ENCODE assay signal across 30 cellular contexts in genomic region chr20:38296433-38296832, GRCh38. TPM values are rescaled to one million over a fixed set of nuclear protein-coding genes. Genes with fewer than 3 reads are reported as not detected.
"Had no signal": no experiment of that assay in that cellular context is flagged by ENCODE, and none has a peak within 500 bp of the region (broad histone marks: within the 10 kb centered on the region; RNA-seq: fewer than 3 reads in every experiment).

No MANE protein-coding gene starts in this region.

- H3K9ac ChIP-seq: parathyroid adenoma had no signal

- H3K79me2 ChIP-seq: parathyroid adenoma had no signal

- H3K36me3 ChIP-seq: brain microvascular endothelial cell, esophagus muscularis mucosa, gastrocnemius medialis, left lung, stomach, suprapubic skin, transverse colon had no signal

- H2AFZ ChIP-seq: parathyroid adenoma had no signal

- H3K27me3 ChIP-seq: brain microvascular endothelial cell, gastrocnemius medialis, suprapubic skin had no signal

- ATAC-seq: activated CD4-positive, alpha-beta T cell treated with anti-CD3 and anti-CD28 coated beads for 36 hours; activated naive CD4-positive, alpha-beta T cell treated with anti-CD3 and anti-CD28 coated beads, Interleukin-2, amount 50 U/mL, for 72 hours; activated T-helper 17 cell treated with anti-CD3 and anti-CD28 coated beads, Interleukin-2, amount 50 U/mL, for 72 hours; gastrocnemius medialis; left lung; naive thymus-derived CD8-positive, alpha-beta T cell; right cardiac atrium; stimulated activated memory B cell treated with anti-CD40 and anti-IgM and Interleukin-4, amounts not matched to agents 10 μg/mL and 1 μg/mL and 100 μg/mL, for 72 hours had no signal

- H3K4me3 ChIP-seq: esophagus muscularis mucosa, gastrocnemius medialis, left lung, stomach, suprapubic skin, transverse colon had no signal

- H3K27ac ChIP-seq: brain microvascular endothelial cell, esophagus muscularis mucosa, gastrocnemius medialis, parathyroid adenoma, stomach, suprapubic skin, transverse colon had no signal

- H3K9me3 ChIP-seq: esophagus muscularis mucosa, gastrocnemius medialis, left lung, stomach, suprapubic skin, transverse colon had no signal

- FAIRE-seq: colon, small intestine, urothelium cell line had no signal

- DNase-seq: activated B cell treated with CpG ODN at 0.5 μM for 24 hours; activated CD4-positive, alpha-beta T cell treated with anti-CD3 and anti-CD28 coated beads for 36 hours; activated CD4-positive, alpha-beta T cell treated with anti-CD3 and anti-CD28 coated beads, Interleukin-2, amount 50 U/mL, for 4 hours; activated CD8-positive, alpha-beta memory T cell treated with anti-CD3 and anti-CD28 coated beads for 24 hours; activated CD8-positive, alpha-beta memory T cell treated with anti-CD3 and anti-CD28 coated beads, Interleukin-2, amount 50 U/mL, for 4 hours; activated T-cell treated with anti-CD3 and anti-CD28 coated beads, Interleukin-2, amount 50 U/mL, for 24 hours; aorta; brain microvascular endothelial cell; caudate nucleus; gastrocnemius medialis; hippocampal formation; kidney glomerular epithelial cell; left lung; naive thymus-derived CD8-positive, alpha-beta T cell; small intestine; stimulated activated CD4-positive, alpha-beta T cell treated with anti-CD3 and anti-CD28 coated beads, Interleukin-15, amount 100 ng/mL, for 24 hours; stomach; T-helper 9 cell; transverse colon had no signal

- H3K4me1 ChIP-seq: parathyroid adenoma had no signal

RNA-seq across cellular contexts. Expression of gene BPI, which starts 7.5 kb away (rescaled TPM):
- total RNA-seq: activated B cell treated with CpG ODN at 0.5 μM for 24 hours; activated CD4-positive, alpha-beta T cell treated with anti-CD3 and anti-CD28 coated beads for 36 hours; activated naive CD4-positive, alpha-beta T cell treated with anti-CD3 and anti-CD28 coated beads, Interleukin-2, amount 50 U/mL, for 72 hours; activated T-helper 17 cell treated with anti-CD3 and anti-CD28 coated beads, Interleukin-2, amount 50 U/mL, for 72 hours; gastrocnemius medialis; lung microvascular endothelial cell; naive thymus-derived CD8-positive, alpha-beta T cell; pulmonary artery endothelial cell; suprapubic skin; transverse colon had no signal
- polyA plus RNA-seq: naive thymus-derived CD8-positive, alpha-beta T cell; small intestine had no signal

RNA-seq across cellular contexts. Expression of gene KIAA1755, which starts 35.9 kb away (rescaled TPM):
- total RNA-seq: activated B cell treated with CpG ODN at 0.5 μM for 24 hours; activated CD4-positive, alpha-beta T cell treated with anti-CD3 and anti-CD28 coated beads for 36 hours; activated naive CD4-positive, alpha-beta T cell treated with anti-CD3 and anti-CD28 coated beads, Interleukin-2, amount 50 U/mL, for 72 hours; activated T-helper 17 cell treated with anti-CD3 and anti-CD28 coated beads, Interleukin-2, amount 50 U/mL, for 72 hours; lung microvascular endothelial cell; naive thymus-derived CD8-positive, alpha-beta T cell had no signal
- polyA plus RNA-seq: naive thymus-derived CD8-positive, alpha-beta T cell had no signal

RNA-seq across cellular contexts. Expression of gene LBP, which starts 49.8 kb away (rescaled TPM):
- total RNA-seq: activated B cell treated with CpG ODN at 0.5 μM for 24 hours; activated CD4-positive, alpha-beta T cell treated with anti-CD3 and anti-CD28 coated beads for 36 hours; activated naive CD4-positive, alpha-beta T cell treated with anti-CD3 and anti-CD28 coated beads, Interleukin-2, amount 50 U/mL, for 72 hours; activated T-helper 17 cell treated with anti-CD3 and anti-CD28 coated beads, Interleukin-2, amount 50 U/mL, for 72 hours; naive thymus-derived CD8-positive, alpha-beta T cell; stomach; transverse colon had no signal
- polyA plus RNA-seq: naive thymus-derived CD8-positive, alpha-beta T cell had no signal
